In genomic region chr20:25314497-25315417, GRCh38 we compare ENCODE assay signal across 14 cellular contexts.
DNase-seq lines count a peak whose midpoint lies in the region; ATAC-seq and TF ChIP-seq lines count a peak whose summit lies in the region.
"Had no signal": no experiment of that assay in that cellular context is flagged by ENCODE, and none has a peak within 500 bp of the region (broad histone marks: within the 10 kb centered on the region; RNA-seq: fewer than 3 reads in every experiment).

No MANE protein-coding gene starts in this region.

- dilution Hi-C loops in mammary epithelial cell (cut with HindIII; ENCODE audit: low sequenced_read_pairs), result loop anchor here (5.0 kb wide), 3 partner anchors 42 to 83 kb away; no protein-coding TSS in a partner anchor

- BruUV-seq in mammary epithelial cell (replicated peaks; lab: Mats Ljungman, UMichigan), result no TSS peak

- TF ChIP-seq CTCF in osteoblast (IDR thresholded peaks at IDR 0.05; ENCODE audit: extremely low read depth, low read depth, low read length) (peak; percentile 46), mammary epithelial cell (conservative IDR thresholded peaks at IDR 0.05 in 1 of 2, IDR thresholded peaks at IDR 0.05 in 1 of 2; ENCODE audit: extremely low read depth in 1 of 2, insufficient read depth in 1 of 2, low read depth in 1 of 2, low read length in 2 of 2) (no peak), psoas muscle (IDR thresholded peaks at IDR 0.05) (no peak)

- no peaks in the 10 kb centered on the region for H3K9me3 Mint-ChIP-seq in central memory CD8-positive, alpha-beta T cell

- no peak for ATAC-seq in central memory CD8-positive, alpha-beta T cell (replicated peaks; ENCODE audit: extremely low read depth, poor library complexity, severe bottlenecking)
- ATAC-seq in HG02610 (IDR thresholded peaks at IDR 0.05; ENCODE audit: unreplicated experiment), result no peak
- ATAC-seq in psoas muscle, result no peak

- 89% methylated on average over 10 of the region's 17 CpGs for WGBS in mammary epithelial cell (ENCODE audit: low coverage, missing lambda C conversion rate)
- WGBS in psoas muscle, 3 donors, result 93 to 98% (median 93%) methylated on average over 17 of the region's 17 CpGs

- no peaks in the 10 kb centered on the region for H3K9me3 ChIP-seq in osteoblast (ENCODE audit: low read depth, low read length)
- H3K9me3 ChIP-seq in mammary epithelial cell (replicated peaks; ENCODE audit: insufficient read depth, low read length), result no peaks in the 10 kb centered on the region
- H3K9me3 ChIP-seq in psoas muscle, result no peaks in the 10 kb centered on the region
- H3K9me3 ChIP-seq: prostate gland had no signal

- peaks cover 26% of the 10 kb centered on the region for H3K4me1 Mint-ChIP-seq in central memory CD8-positive, alpha-beta T cell

- no peaks in the 10 kb centered on the region for H3K79me2 ChIP-seq in ACC112 (ENCODE audit: control insufficient read depth, insufficient read depth, low read length, unreplicated experiment)
- H3K79me2 ChIP-seq in osteoblast (ENCODE audit: insufficient read depth, low read length), result peaks cover 7% of the 10 kb centered on the region
- no peaks in the 10 kb centered on the region for H3K79me2 ChIP-seq in mammary epithelial cell (ENCODE audit: insufficient read depth, low read length)

- in situ Hi-C loops in mammary epithelial cell (cut with MboI; ENCODE audit: low sequenced_read_pairs in 2 of 2), result loop anchor here (5.0 to 25.0 kb wide), 6 partner anchors 83 to 548 kb away; partner anchors contain the start of genes ACSS1 (in 1 of the 2) and ZNF337 (in 1 of the 2)

- H3K4me2 ChIP-seq in osteoblast (ENCODE audit: insufficient read depth, low read length), result peak overlapping the region; percentile 64
- no peak overlapping the region for H3K4me2 ChIP-seq in mammary epithelial cell (ENCODE audit: insufficient read depth, low read depth, low read length)

- H4K20me1 ChIP-seq in osteoblast (ENCODE audit: insufficient read depth, low read length) (peaks cover 5% of the 10 kb centered on the region), mammary epithelial cell (ENCODE audit: insufficient read depth, low read length) (no peaks in the 10 kb centered on the region)

- CTCF ChIA-PET in mammary epithelial cell (lab: Charles Lee; ENCODE audit: low non-redundant PET), result no interaction called here

- H3K27me3 Mint-ChIP-seq in central memory CD8-positive, alpha-beta T cell, result no peaks in the 10 kb centered on the region

- intact Hi-C loops in mammary epithelial cell (cut with micrococcal nuclease), result no loop called here
- intact Hi-C loops in psoas muscle (cut with DNase I), result loop anchor here (5.0 to 10.0 kb wide), 2 partner anchors 68 to 80 kb away; partner anchors contain the start of gene ABHD12 (in 1 of the 2)

- peak overlapping the region; percentile 51 for H3K27ac Mint-ChIP-seq in central memory CD8-positive, alpha-beta T cell (ENCODE audit: low read depth)

- no peak overlapping the region for H3K4me3 ChIP-seq in ACC112 (ENCODE audit: low read depth, low read length)
- H3K4me3 ChIP-seq in osteoblast (ENCODE audit: insufficient read depth, low read length), result no peak overlapping the region
- no peak overlapping the region for H3K4me3 ChIP-seq in mammary epithelial cell (replicated peaks in 1 of 3; ENCODE audit: insufficient read depth in 1 of 3, low read depth in 2 of 3, low read length in 3 of 3)
- no peak overlapping the region for H3K4me3 ChIP-seq in psoas muscle
- H3K4me3 ChIP-seq: prostate gland had no signal

- no peak overlapping the region for H3K4me3 Mint-ChIP-seq in central memory CD8-positive, alpha-beta T cell

- H3K27me3 ChIP-seq in ACC112 (ENCODE audit: insufficient read depth, low read length) (no peaks in the 10 kb centered on the region), osteoblast (ENCODE audit: insufficient read depth, low read length) (no peaks in the 10 kb centered on the region), mammary epithelial cell (ENCODE audit: insufficient read depth, low read length) (no peaks in the 10 kb centered on the region), psoas muscle (ENCODE audit: insufficient read depth in 3 of 3, low read length in 2 of 3) (no peaks in the 10 kb centered on the region)

- H3K4me1 ChIP-seq in ACC112 (ENCODE audit: control insufficient read depth, insufficient read depth, low read length, unreplicated experiment) (peaks cover 38% of the 10 kb centered on the region), osteoblast (ENCODE audit: insufficient read depth, low read length) (peaks cover 31% of the 10 kb centered on the region), mammary epithelial cell (ENCODE audit: insufficient read depth, low read length) (peaks cover 21% of the 10 kb centered on the region), psoas muscle (peaks cover 19% of the 10 kb centered on the region)

- H3K27ac ChIP-seq in ACC112 (ENCODE audit: low read depth, low read length) (peak overlapping the region; percentile 14; the same call in 1 of the 2 replicates), osteoblast (ENCODE audit: low read depth, low read length) (peak overlapping the region; percentile 70), mammary epithelial cell (ENCODE audit: insufficient read depth, low read depth, low read length) (no peak overlapping the region), psoas muscle (no peak overlapping the region)
- H3K27ac ChIP-seq: C4-2B, prostate gland had no signal

- no peaks in the 10 kb centered on the region for H3K36me3 ChIP-seq in ACC112 (ENCODE audit: insufficient read depth, low read length)
- H3K36me3 ChIP-seq in osteoblast (ENCODE audit: insufficient read depth, low read length), result peaks cover 3% of the 10 kb centered on the region
- no peaks in the 10 kb centered on the region for H3K36me3 ChIP-seq in mammary epithelial cell (ENCODE audit: insufficient read depth, low read length)
- H3K36me3 ChIP-seq in psoas muscle (ENCODE audit: insufficient read depth in 1 of 2, low read depth in 1 of 2), result peaks cover 0 to 10% of the 10 kb centered on the region in 2 donors
- H3K36me3 ChIP-seq: prostate gland had no signal

- H3K9ac ChIP-seq in mammary epithelial cell (ENCODE audit: insufficient read depth, low read length), result no peak overlapping the region

- peaks cover 11% of the 10 kb centered on the region for H3K36me3 Mint-ChIP-seq in central memory CD8-positive, alpha-beta T cell (ENCODE audit: insufficient read depth)

- DNase-seq in HT1080 (ENCODE audit: low read depth) (peak; percentile 50), osteoblast (ENCODE audit: insufficient read length, low spot score, missing footprints) (peak; percentile 85), mammary epithelial cell (no peak), psoas muscle (no peak), kidney glomerular epithelial cell (lab: John Stamatoyannopoulos, UW) (no peak)
- no peak for DNase-seq in central memory CD8-positive, alpha-beta T cell (ENCODE audit: low spot score in 2 of 2)
- DNase-seq: effector CD4-positive, alpha-beta T cell; NCI-H1436; NCI-H69; SHP77 had no signal

- no peak overlapping the region for H2AFZ ChIP-seq in ACC112 (ENCODE audit: low read length, unreplicated experiment)
- H2AFZ ChIP-seq in osteoblast (ENCODE audit: low read length), result no peak overlapping the region
- no peak overlapping the region for H2AFZ ChIP-seq in mammary epithelial cell (ENCODE audit: low read depth, low read length)

Comparison
In these comparisons a context has a peak if more than half of its experiments do, and no peak if none do; other contexts are left out.
1. H3K27ac ChIP-seq: peak in ACC112 (single experiment) and osteoblast (single experiment); none in mammary epithelial cell (single experiment) and psoas muscle (single experiment).
2. DNase-seq: peak in HT1080 (single experiment) and osteoblast (single experiment); none in central memory CD8-positive, alpha-beta T cell (0 of 2), mammary epithelial cell (single experiment), psoas muscle (0 of 2) and kidney glomerular epithelial cell (single experiment).